In genomic region chr14:77040309-77040994, GRCh38 we compare ENCODE assay signal across 8 cellular contexts. TPM values are rescaled to one million over a fixed set of nuclear protein-coding genes. Genes with fewer than 3 reads are reported as not detected.
DNase-seq lines count a peak whose midpoint lies in the region; ATAC-seq lines count a peak whose summit lies in the region.

No MANE protein-coding gene starts in this region.

- H2BK15ac ChIP-seq in mesenchymal stem cell (ENCODE audit: low read depth, poor library complexity, severe bottlenecking): peak overlapping the region; percentile 99

- H3K27ac ChIP-seq in effector memory CD4-positive, alpha-beta T cell (ENCODE audit: insufficient read depth, low read length, poor library complexity, severe bottlenecking): peak overlapping the region; percentile 98
- peak overlapping the region; percentile 89 for H3K27ac ChIP-seq in mesenchymal stem cell (ENCODE audit: low read length, poor library complexity, severe bottlenecking)

- no peak overlapping the region for H2AFZ ChIP-seq in mesenchymal stem cell (ENCODE audit: low read depth, low read length)

- no peak overlapping the region for H3K23ac ChIP-seq in mesenchymal stem cell (ENCODE audit: low read length in 2 of 2)

- peak overlapping the region; percentile 69 for H2BK120ac ChIP-seq in mesenchymal stem cell (ENCODE audit: low read depth, low read length)

- H3K36me3 ChIP-seq in effector memory CD4-positive, alpha-beta T cell (ENCODE audit: control insufficient read depth, insufficient read depth, low read length): no peaks in the 10 kb centered on the region
- no peaks in the 10 kb centered on the region for H3K36me3 ChIP-seq in mesenchymal stem cell (ENCODE audit: control insufficient read depth in 1 of 2, insufficient read depth in 2 of 2, low read depth in 1 of 2, low read length in 2 of 2)

- H3K79me1 ChIP-seq in mesenchymal stem cell (replicated peaks; ENCODE audit: low read length, poor library complexity, severe bottlenecking): peaks cover 6% of the 10 kb centered on the region

- H3K27me3 ChIP-seq in effector memory CD4-positive, alpha-beta T cell (replicated peaks; ENCODE audit: control insufficient read depth, insufficient read depth, low read length, poor library complexity, severe bottlenecking): no peaks in the 10 kb centered on the region
- no peaks in the 10 kb centered on the region for H3K27me3 ChIP-seq in mesenchymal stem cell (ENCODE audit: control insufficient read depth in 1 of 2, insufficient read depth in 1 of 2, low read length in 2 of 2)

- peak overlapping the region; percentile 71 for H4K91ac ChIP-seq in mesenchymal stem cell (ENCODE audit: low read length)

- peak overlapping the region; percentile 19 for H2BK5ac ChIP-seq in mesenchymal stem cell (ENCODE audit: low read depth, low read length, poor library complexity, severe bottlenecking)

- DNase-seq in CD1c-positive myeloid dendritic cell (ENCODE audit: extremely low spot score) (peak; percentile 100), HT-29 (ENCODE audit: low spot score) (peak; percentile 96), NK-92 (lab: John Stamatoyannopoulos, UW; ENCODE audit: unreplicated experiment) (peak; percentile 84), mesenchymal stem cell (peak; percentile 100)
- DNase-seq in activated CD8-positive, alpha-beta memory T cell treated with anti-CD3 and anti-CD28 coated beads for 24 hours: peak; percentile 97
- DNase-seq in effector memory CD4-positive, alpha-beta T cell: peak; percentile 93 to 96 (median 94)
- DNase-seq in stimulated activated CD8-positive, alpha-beta memory T cell treated with anti-CD3 and anti-CD28 coated beads, Interleukin-12 subunit alpha, Interleukin-12 subunit beta, amount 100 ng/mL, for 24 hours (ENCODE audit: extremely low read depth): peak; percentile 81

- 0% methylated on average over 11 of the region's 23 CpGs for WGBS in mesenchymal stem cell

- peak overlapping the region; percentile 89 for H4K8ac ChIP-seq in mesenchymal stem cell (ENCODE audit: low read length)

- peak overlapping the region; percentile 3 to 16 for H3K4ac ChIP-seq in mesenchymal stem cell (ENCODE audit: low read depth in 1 of 2, low read length in 2 of 2)

- peak; percentile 32 for ATAC-seq in GM19468 (IDR thresholded peaks at IDR 0.05; ENCODE audit: extremely low read depth, unreplicated experiment)

- peak overlapping the region; percentile 29 for H3K4me2 ChIP-seq in mesenchymal stem cell (ENCODE audit: low read length, poor library complexity, severe bottlenecking)

- H2BK12ac ChIP-seq in mesenchymal stem cell (ENCODE audit: low read length in 2 of 2): peak overlapping the region; percentile 49 to 81

- peaks cover 71% of the 10 kb centered on the region for H3K4me1 ChIP-seq in effector memory CD4-positive, alpha-beta T cell (ENCODE audit: control insufficient read depth, insufficient read depth, low read length, poor library complexity, severe bottlenecking)
- peaks cover 50% of the 10 kb centered on the region for H3K4me1 ChIP-seq in mesenchymal stem cell (ENCODE audit: control insufficient read depth, insufficient read depth, low read depth, low read length)

- H3K14ac ChIP-seq in mesenchymal stem cell (ENCODE audit: low read length in 2 of 2): no peak overlapping the region

- H3K9me3 ChIP-seq in effector memory CD4-positive, alpha-beta T cell (ENCODE audit: control insufficient read depth, low read length): no peaks in the 10 kb centered on the region
- no peaks in the 10 kb centered on the region for H3K9me3 ChIP-seq in mesenchymal stem cell (ENCODE audit: control insufficient read depth, low read length)

- peak overlapping the region; percentile 55 to 67 for H3K18ac ChIP-seq in mesenchymal stem cell (ENCODE audit: low read depth in 1 of 2, low read length in 2 of 2)

- peak overlapping the region; percentile 40 for H3K4me3 ChIP-seq in effector memory CD4-positive, alpha-beta T cell (ENCODE audit: insufficient read depth, low read depth, low read length, poor library complexity, severe bottlenecking)
- H3K4me3 ChIP-seq in mesenchymal stem cell (ENCODE audit: insufficient read depth in 1 of 2, low read depth in 1 of 2, low read length in 2 of 2): peak overlapping the region in 1 of 2 experiments; percentile 65

- peak overlapping the region; percentile 2 for H2AK5ac ChIP-seq in mesenchymal stem cell (ENCODE audit: low read length, severe bottlenecking)

- peak overlapping the region; percentile 91 for H3K9ac ChIP-seq in mesenchymal stem cell (ENCODE audit: low read length)

RNA-seq across cellular contexts. Expression of gene IRF2BPL, which starts 11.9 kb away (rescaled TPM):
- 25.7 and 31.9 TPM in 2 replicates for total RNA-seq in HT-29 (2014; rRNA removed; shearing (Covaris generic))
- polyA plus RNA-seq in mesenchymal stem cell (2013, experiment 1 of 2): 49.1 TPM
- 48.1 TPM for polyA plus RNA-seq in mesenchymal stem cell (2013, experiment 2 of 2)

RNA-seq across cellular contexts. Expression of gene CIPC, which starts 57.6 kb away (rescaled TPM):
- total RNA-seq in HT-29 (2014; rRNA removed; shearing (Covaris generic)): 9.1 and 11.9 TPM in 2 replicates
- polyA plus RNA-seq in mesenchymal stem cell (2013, experiment 1 of 2): 8.8 TPM
- 8.8 TPM for polyA plus RNA-seq in mesenchymal stem cell (2013, experiment 2 of 2)
